ENCODE assay signal across 8 cellular contexts in genomic region chr19:45450042-45450380, GRCh38. TPM values are rescaled to one million over a fixed set of nuclear protein-coding genes. Genes with fewer than 3 reads are reported as not detected.
DNase-seq lines count a peak whose midpoint lies in the region; ATAC-seq and FAIRE-seq lines count a peak whose summit lies in the region.

No MANE protein-coding gene starts in this region.

- H3K4ac ChIP-seq in trophoblast cell (ENCODE audit: low read depth, low read length), result peak overlapping the region; percentile 22

- ATAC-seq in GM21717 (IDR thresholded peaks at IDR 0.05; ENCODE audit: unreplicated experiment), result peak; percentile 13

- peak overlapping the region; percentile 66 for H4K12ac ChIP-seq in trophoblast cell (ENCODE audit: low read depth, low read length)

- H2AFZ ChIP-seq in trophoblast cell (ENCODE audit: insufficient read depth, low read length, poor library complexity), result peak overlapping the region; percentile 58

- FAIRE-seq in frontal cortex (lab: Jason Lieb, UNC), result no peak

- DNase-seq in SJSA1 (ENCODE audit: low read depth in 1 of 2, low spot score in 2 of 2) (no peak), trophoblast cell (peak in 1 of 2 donors; percentile 65), frontal cortex (ENCODE audit: low spot score in 2 of 2) (no peak), NCI-H1105 treated with DMSO at 0.1 percent for 48 hours (lab: John Stamatoyannopoulos, UW) (no peak), NOMO-1 treated with DMSO at 0.1 percent for 48 hours (lab: John Stamatoyannopoulos, UW; ENCODE audit: unreplicated experiment) (no peak)
- no peak for DNase-seq in activated CD4-positive, CD25-positive, alpha-beta regulatory T cell treated with anti-CD3 and anti-CD28 coated beads, Interleukin-2, amount 50 U/mL, for 72 hours

- no peak overlapping the region for H3K9ac ChIP-seq in trophoblast cell (ENCODE audit: low read length)

- peak overlapping the region; percentile 96 for H2BK5ac ChIP-seq in trophoblast cell (ENCODE audit: low read depth, low read length, poor library complexity)

- H4K8ac ChIP-seq in trophoblast cell (ENCODE audit: low read depth, low read length), result peak overlapping the region; percentile 87

- H3K36me3 ChIP-seq in SJSA1 (no peaks in the 10 kb centered on the region), esophagus (ENCODE audit: control insufficient read depth in 2 of 2, insufficient read depth in 2 of 2, low read length in 1 of 2) (no peaks in the 10 kb centered on the region), trophoblast cell (ENCODE audit: control insufficient read depth in 1 of 2, insufficient read depth in 2 of 2, low read length in 2 of 2) (no peaks in the 10 kb centered on the region)

- H3K4me2 ChIP-seq in trophoblast cell (ENCODE audit: low read length), result peak overlapping the region; percentile 66

- peaks cover 3% of the 10 kb centered on the region for H3K79me2 ChIP-seq in trophoblast cell (ENCODE audit: control insufficient read depth, insufficient read depth, low read length, poor library complexity)

- WGBS in esophagus, 2 donors, result 11 to 15% methylated on average over 4 of the region's 4 CpGs
- whole genome bisulfite sequencing in trophoblast cell (ENCODE audit: extremely low coverage, insufficient coverage, insufficient read length), result no CpG with 5 or more reads among the region's 4 CpGs

- H2BK120ac ChIP-seq in trophoblast cell (ENCODE audit: insufficient read depth, low read length, poor library complexity), result peak overlapping the region; percentile 94

- H4K91ac ChIP-seq in trophoblast cell (ENCODE audit: low read depth, low read length), result peak overlapping the region; percentile 96

- H3K79me1 ChIP-seq in trophoblast cell (ENCODE audit: low read length), result peaks cover 36% of the 10 kb centered on the region

- H2BK12ac ChIP-seq in trophoblast cell (ENCODE audit: low read length), result peak overlapping the region; percentile 68

- H3K27ac ChIP-seq in SJSA1 (peak overlapping the region; percentile 94), esophagus (ENCODE audit: low read depth in 2 of 2, low read length in 1 of 2) (peak overlapping the region; percentile 90 to 93), trophoblast cell (ENCODE audit: low read depth, low read length) (peak overlapping the region; percentile 60)

- no peak overlapping the region for H2AK5ac ChIP-seq in trophoblast cell (ENCODE audit: low read length)

- H3K9me3 ChIP-seq in SJSA1 (replicated peaks) (no peaks in the 10 kb centered on the region), esophagus (ENCODE audit: control insufficient read depth in 2 of 2, insufficient read depth in 1 of 2, low read depth in 1 of 2, low read length in 1 of 2) (no peaks in the 10 kb centered on the region), trophoblast cell (ENCODE audit: insufficient read depth, low read depth, low read length) (no peaks in the 10 kb centered on the region)

- H3K23ac ChIP-seq in trophoblast cell (ENCODE audit: low read length), result no peak overlapping the region

- peak overlapping the region; percentile 92 for H3K14ac ChIP-seq in trophoblast cell (ENCODE audit: low read length)

- no peaks in the 10 kb centered on the region for H3K27me3 ChIP-seq in SJSA1 (replicated peaks)
- H3K27me3 ChIP-seq in esophagus (ENCODE audit: control insufficient read depth in 1 of 2, insufficient read depth in 2 of 2, low read length in 2 of 2), result no peaks in the 10 kb centered on the region
- H3K27me3 ChIP-seq in trophoblast cell (ENCODE audit: insufficient read depth, low read length), result no peaks in the 10 kb centered on the region

- H3K18ac ChIP-seq in trophoblast cell (ENCODE audit: low read length), result peak overlapping the region; percentile 46

- H3K4me3 ChIP-seq in SJSA1 (peak overlapping the region; percentile 45), esophagus (ENCODE audit: low read depth in 1 of 2, low read length in 2 of 2) (peak overlapping the region; percentile 41 to 64), trophoblast cell (ENCODE audit: low read depth, low read length) (peak overlapping the region; percentile 61)

- H3K4me1 ChIP-seq in SJSA1 (replicated peaks) (peaks cover 47% of the 10 kb centered on the region), esophagus (ENCODE audit: control insufficient read depth in 2 of 2, insufficient read depth in 2 of 2, low read length in 1 of 2) (peaks cover 0 to 4% of the 10 kb centered on the region in 2 donors), trophoblast cell (ENCODE audit: control insufficient read depth in 1 of 2, insufficient read depth in 2 of 2, low read length in 2 of 2) (peaks cover 12 to 28% of the 10 kb centered on the region in 2 experiments)

RNA-seq across cellular contexts. Expression of gene FOSB, which starts 17.8 kb away (rescaled TPM):
- total RNA-seq in SJSA1 (2014; rRNA removed; shearing (Covaris generic)), result 1.1 TPM in 1 of 2 replicates, not detected in the other
- polyA plus RNA-seq in esophagus, result 10 to 100 TPM in 1 of 2 donors, 1 to 10 TPM in 1; 1.1 to 13.8 TPM
- polyA plus RNA-seq in trophoblast cell (2013), result 37.2 and 40.1 TPM in 2 replicates
- 2.0 TPM for total RNA-seq in frontal cortex

RNA-seq across cellular contexts. Expression of gene ERCC1, which starts 26.3 kb away (rescaled TPM):
- total RNA-seq in SJSA1 (2014; rRNA removed; shearing (Covaris generic)), result 102 and 247 TPM in 2 replicates
- polyA plus RNA-seq in esophagus, result 10 to 100 TPM; 33.3 to 33.4 TPM
- 56.9 and 58.5 TPM in 2 replicates for polyA plus RNA-seq in trophoblast cell (2013)
- total RNA-seq in frontal cortex, result 55.0 TPM

RNA-seq across cellular contexts. Expression of gene POLR1G, which starts 43.6 kb away (rescaled TPM):
- total RNA-seq in SJSA1 (2014; rRNA removed; shearing (Covaris generic)), result 10.5 and 25.5 TPM in 2 replicates
- polyA plus RNA-seq in esophagus, result 1 to 10 TPM; 6.3 to 6.8 TPM
- 10.8 and 11.1 TPM in 2 replicates for polyA plus RNA-seq in trophoblast cell (2013)
- 3.7 TPM for total RNA-seq in frontal cortex

RNA-seq across cellular contexts. Expression of gene PPP1R13L, which starts 45.1 kb away (rescaled TPM):
- 5.1 and 5.6 TPM in 2 replicates for total RNA-seq in SJSA1 (2014; rRNA removed; shearing (Covaris generic))
- 100 to 1,000 TPM; 163 to 233 TPM for polyA plus RNA-seq in esophagus
- 190 TPM in 2 replicates for polyA plus RNA-seq in trophoblast cell (2013)
- total RNA-seq in frontal cortex, result under 0.01 TPM

RNA-seq across cellular contexts. Expression of gene RTN2, which starts 46.8 kb away (rescaled TPM):
- 5.1 and 7.5 TPM in 2 replicates for total RNA-seq in SJSA1 (2014; rRNA removed; shearing (Covaris generic))
- polyA plus RNA-seq in esophagus, result 1 to 10 TPM; 2.4 to 5.1 TPM
- polyA plus RNA-seq in trophoblast cell (2013), result 68.7 and 72.2 TPM in 2 replicates
- total RNA-seq in frontal cortex, result 54.2 TPM
